ENCODE assay signal across 1 cellular context in genomic region chr21:36459098-36459497, GRCh38.
TF ChIP-seq lines count a peak whose summit lies in the region.

No MANE protein-coding gene starts in this region.

TF ChIP-seq in IMR-90, 13 proteins besides CTCF, POLR2A, EP300 and RAD21 (continued from another document):
- TF ChIP-seq ELK1 (IDR thresholded peaks at IDR 0.05; ENCODE audit: borderline replicate concordance, low read depth, low read length) (no peak), USF2 (IDR thresholded peaks at IDR 0.05; ENCODE audit: low read depth, low read length) (no peak), CEBPB (IDR thresholded peaks at IDR 0.05; ENCODE audit: low read depth, low read length) (no peak), CHD1 (IDR thresholded peaks at IDR 0.05; ENCODE audit: low read depth, low read length) (no peak), RCOR1 (IDR thresholded peaks at IDR 0.05; ENCODE audit: insufficient replicate concordance, low read length) (no peak), RFX5 (IDR thresholded peaks at IDR 0.05; ENCODE audit: low read depth, low read length) (no peak), FOS (IDR thresholded peaks at IDR 0.05; ENCODE audit: low read depth, low read length) (no peak)
